ENCODE assay signal across 8 cellular contexts in genomic region chr20:19964289-19965263, GRCh38. TPM values are rescaled to one million over a fixed set of nuclear protein-coding genes. Genes with fewer than 3 reads are reported as not detected.
DNase-seq lines count a peak whose midpoint lies in the region; ATAC-seq and TF ChIP-seq lines count a peak whose summit lies in the region.

No MANE protein-coding gene starts in this region.

- peak overlapping the region; percentile 75 for H2AK9ac ChIP-seq in IMR-90 (replicated peaks; ENCODE audit: low read depth, low read length, poor library complexity)

- H3K4me3 ChIP-seq in IMR-90 (ENCODE audit: insufficient read depth, low read depth, low read length) = no peak overlapping the region
- H3K4me3 ChIP-seq in mammary epithelial cell (replicated peaks in 1 of 3; ENCODE audit: insufficient read depth in 1 of 3, low read depth in 2 of 3, low read length in 3 of 3) = no peak overlapping the region
- H3K4me3 ChIP-seq in liver (ENCODE audit: low read depth in 1 of 3, low read length in 3 of 3) = no peak overlapping the region

- no peaks in the 10 kb centered on the region for H3K79me2 ChIP-seq in mammary epithelial cell (ENCODE audit: insufficient read depth, low read length)

- H4K8ac ChIP-seq in IMR-90 (ENCODE audit: low read depth in 2 of 2, low read length in 2 of 2) = peak overlapping the region in 1 of 2 experiments; percentile 90; a peak in 2 of 4 replicates

- peak overlapping the region; percentile 86 for H2BK5ac ChIP-seq in IMR-90 (ENCODE audit: low read depth, low read length, poor library complexity, severe bottlenecking)

- peak overlapping the region; percentile 97 for H3K14ac ChIP-seq in IMR-90 (replicated peaks; ENCODE audit: low read depth, low read length)

- peak overlapping the region; percentile 92 for H3K4ac ChIP-seq in IMR-90 (ENCODE audit: low read depth, low read length)

- WGBS in IMR-90 (ENCODE audit: extremely low coverage in 2 of 2, insufficient read length in 1 of 2), 2 experiments = 3% methylated on average over 7 of the region's 15 CpGs; no CpG with 5 or more reads in 1 of the 2 experiments
- 62% methylated on average over 13 of the region's 15 CpGs for WGBS in mammary epithelial cell (ENCODE audit: low coverage, missing lambda C conversion rate)
- 32% methylated on average over 15 of the region's 15 CpGs for WGBS in liver

- POLR2A ChIA-PET in IMR-90 (lab: Charles Lee; ENCODE audit: unreplicated experiment) = no interaction called here

- intact Hi-C loops in IMR-90 (cut with micrococcal nuclease) = no loop called here
- intact Hi-C loops in mammary epithelial cell (cut with micrococcal nuclease) = no loop called here

- H3K79me1 ChIP-seq in IMR-90 (ENCODE audit: low read depth in 1 of 2, low read length in 2 of 2) = peaks cover 38 to 75% of the 10 kb centered on the region in 2 experiments

- TF ChIP-seq RAD21 in IMR-90 (IDR thresholded peaks at IDR 0.05; ENCODE audit: low read length) = no peak
- TF ChIP-seq RAD21 in liver (IDR thresholded peaks at IDR 0.05) = peak; percentile 45 to 55

- H3K9ac ChIP-seq in IMR-90 (ENCODE audit: low read depth, low read length) (0 out of 2 replicates have a peak overlapping the region, but pooled peaks have one; percentile 20), mammary epithelial cell (ENCODE audit: insufficient read depth, low read length) (no peak overlapping the region), liver (ENCODE audit: low read depth in 1 of 2, low read length in 2 of 2) (no peak overlapping the region)

- no peak for TF ChIP-seq POLR2A in IMR-90 (IDR thresholded peaks at IDR 0.05; ENCODE audit: low read depth, low read length)

- H3K9me3 ChIP-seq in IMR-90 (ENCODE audit: control insufficient read depth, insufficient read depth, low read length) = no peaks in the 10 kb centered on the region
- no peaks in the 10 kb centered on the region for H3K9me3 ChIP-seq in mammary epithelial cell (replicated peaks; ENCODE audit: insufficient read depth, low read length)
- H3K9me3 ChIP-seq in liver (ENCODE audit: control insufficient read depth in 4 of 4, low read length in 3 of 4) = no peaks in the 10 kb centered on the region

- H2BK120ac ChIP-seq in IMR-90 (ENCODE audit: low read depth, low read length) = peak overlapping the region; percentile 86

- H3K18ac ChIP-seq in IMR-90 (ENCODE audit: low read depth, low read length) = peak overlapping the region; percentile 92

- TF ChIP-seq CTCF in IMR-90 (conservative IDR thresholded peaks at IDR 0.05; ENCODE audit: low read depth, low read length) = no peak
- no peak for TF ChIP-seq CTCF in mammary epithelial cell (conservative IDR thresholded peaks at IDR 0.05 in 1 of 2, IDR thresholded peaks at IDR 0.05 in 1 of 2; ENCODE audit: extremely low read depth in 1 of 2, insufficient read depth in 1 of 2, low read depth in 1 of 2, low read length in 2 of 2)
- no peak for TF ChIP-seq CTCF in liver (IDR thresholded peaks at IDR 0.05; ENCODE audit: low read depth, low read length, missing input control)

- CTCF ChIA-PET in IMR-90 (lab: Yijun Ruan, JAX) (interaction anchor here (0.7 kb wide), 2 partner anchors 29 to 152 kb away, joined by 3 to 8 read pairs; no protein-coding TSS in a partner anchor), mammary epithelial cell (lab: Charles Lee; ENCODE audit: low non-redundant PET) (no interaction called here)

- in situ Hi-C loops in IMR-90 (cut with MboI; ENCODE audit: low sequenced_read_pairs) = no loop called here
- in situ Hi-C loops in mammary epithelial cell (cut with MboI; ENCODE audit: low sequenced_read_pairs in 2 of 2) = no loop called here

- H2BK20ac ChIP-seq in IMR-90 (ENCODE audit: low read depth, low read length) = peak overlapping the region; percentile 84

- H3K4me2 ChIP-seq in IMR-90 (ENCODE audit: low read depth, low read length) (peak overlapping the region; percentile 61), mammary epithelial cell (ENCODE audit: insufficient read depth, low read depth, low read length) (no peak overlapping the region)

- ATAC-seq in IMR-90 (ENCODE audit: low read depth) (peak; percentile 97), GM21526 (IDR thresholded peaks at IDR 0.05; ENCODE audit: low FRiP score, unreplicated experiment) (no peak), HG03342 (IDR thresholded peaks at IDR 0.05; ENCODE audit: unreplicated experiment) (no peak), HG03457 (IDR thresholded peaks at IDR 0.05; ENCODE audit: unreplicated experiment) (no peak)

- dilution Hi-C loops in IMR-90 (cut with HindIII; ENCODE audit: low sequenced_read_pairs, unreplicated experiment) (no loop called here), mammary epithelial cell (cut with HindIII; ENCODE audit: low sequenced_read_pairs) (no loop called here)

- H3K4me1 ChIP-seq in IMR-90 (ENCODE audit: control insufficient read depth, insufficient read depth, low read length) (peaks cover 12% of the 10 kb centered on the region), mammary epithelial cell (ENCODE audit: insufficient read depth, low read length) (peaks cover 7% of the 10 kb centered on the region), liver (ENCODE audit: control insufficient read depth in 4 of 4, insufficient read depth in 4 of 4, low read length in 3 of 4) (peaks cover 6 to 32% (median 27%) of the 10 kb centered on the region in 4 donors)

- BruUV-seq in IMR-90 (replicated peaks; lab: Mats Ljungman, UMichigan) (no TSS peak), mammary epithelial cell (replicated peaks; lab: Mats Ljungman, UMichigan) (no TSS peak)

- H4K91ac ChIP-seq in IMR-90 (ENCODE audit: insufficient read depth, low read depth, low read length) = peak overlapping the region; percentile 93

- DNase-seq in A172 (ENCODE audit: low spot score) = peak; percentile 44
- DNase-seq in IMR-90 = peak; percentile 97
- peak; percentile 41 for DNase-seq in mammary epithelial cell
- DNase-seq in activated CD4-positive, alpha-beta T cell treated with anti-CD3 and anti-CD28 coated beads, Interleukin-2, amount 50 U/mL, for 48 hours = no peak

- H3K23ac ChIP-seq in IMR-90 (ENCODE audit: low read depth, low read length) = peak overlapping the region; percentile 68

- H4K5ac ChIP-seq in IMR-90 (ENCODE audit: low read depth, low read length) = peak overlapping the region; percentile 76

- H3K27ac ChIP-seq in IMR-90 (ENCODE audit: insufficient read depth, low read length) = peak overlapping the region; percentile 91
- H3K27ac ChIP-seq in mammary epithelial cell (ENCODE audit: insufficient read depth, low read depth, low read length) = no peak overlapping the region
- peak overlapping the region; percentile 73 to 76 for H3K27ac ChIP-seq in liver (ENCODE audit: low read depth in 1 of 2, low read length in 2 of 2)

- peak overlapping the region; percentile 96 for H2AK5ac ChIP-seq in IMR-90 (ENCODE audit: low read depth, low read length)

- H3K9me1 ChIP-seq in IMR-90 (ENCODE audit: insufficient read depth, low read length) = peaks cover 19% of the 10 kb centered on the region

- H2AFZ ChIP-seq in IMR-90 (replicated peaks; ENCODE audit: low read length, poor library complexity) (peak overlapping the region; percentile 44), mammary epithelial cell (ENCODE audit: low read depth, low read length) (no peak overlapping the region)

- peak overlapping the region; percentile 96; the same call in 2 of the 3 replicates for H2BK15ac ChIP-seq in IMR-90 (ENCODE audit: low read depth, low read length)

- H4K20me1 ChIP-seq in IMR-90 (ENCODE audit: insufficient read depth, low read length) = peaks cover 6% of the 10 kb centered on the region; the same call in 1 of the 2 replicates
- no peaks in the 10 kb centered on the region for H4K20me1 ChIP-seq in mammary epithelial cell (ENCODE audit: insufficient read depth, low read length)

- no peaks in the 10 kb centered on the region for H3K27me3 ChIP-seq in IMR-90 (ENCODE audit: control insufficient read depth, insufficient read depth, low read length)
- H3K27me3 ChIP-seq in mammary epithelial cell (ENCODE audit: insufficient read depth, low read length) = no peaks in the 10 kb centered on the region
- no peaks in the 10 kb centered on the region for H3K27me3 ChIP-seq in liver (ENCODE audit: control insufficient read depth in 4 of 4, insufficient read depth in 4 of 4, low read length in 3 of 4)

- H3K36me3 ChIP-seq in IMR-90 (ENCODE audit: control insufficient read depth, insufficient read depth, low read length) (peaks cover 39% of the 10 kb centered on the region), mammary epithelial cell (ENCODE audit: insufficient read depth, low read length) (peaks cover 2% of the 10 kb centered on the region), liver (ENCODE audit: control insufficient read depth in 4 of 4, insufficient read depth in 3 of 4, low read depth in 1 of 4, low read length in 3 of 4) (peaks cover 3 to 18% (median 7%) of the 10 kb centered on the region in 4 donors)

- peak overlapping the region; percentile 44; the same call in 1 of the 2 replicates for H3K56ac ChIP-seq in IMR-90 (ENCODE audit: extremely low read depth, insufficient read depth, low read length)

TF ChIP-seq in IMR-90, 13 proteins besides CTCF, POLR2A, EP300 and RAD21 (continues in another document):
- TF ChIP-seq BHLHE40 (IDR thresholded peaks at IDR 0.05; ENCODE audit: low read depth, low read length) = peak; percentile 92
- no peak for TF ChIP-seq SMC3 (IDR thresholded peaks at IDR 0.05; ENCODE audit: low read depth, low read length)
- no peak for TF ChIP-seq NFE2L2 (IDR thresholded peaks at IDR 0.05; ENCODE audit: low read depth, low read length)
- no peak for TF ChIP-seq CHD1 (IDR thresholded peaks at IDR 0.05; ENCODE audit: low read depth, low read length)
- TF ChIP-seq FOS (IDR thresholded peaks at IDR 0.05; ENCODE audit: low read depth, low read length) = peak; percentile 83; the same call in 1 of the 2 replicates
- TF ChIP-seq CEBPB (IDR thresholded peaks at IDR 0.05; ENCODE audit: low read depth, low read length) = peak; percentile 99

TF ChIP-seq in liver, 16 proteins besides CTCF, POLR2A, EP300 and RAD21 (continues in another document):
- peak; percentile 80 to 97 for TF ChIP-seq RXRA (IDR thresholded peaks at IDR 0.05)
- no peak for TF ChIP-seq HNF4G (IDR thresholded peaks at IDR 0.05)
- TF ChIP-seq ATF3 (IDR thresholded peaks at IDR 0.05) = peak; percentile 24
- TF ChIP-seq YY1 (IDR thresholded peaks at IDR 0.05) = peak; percentile 79

RNA-seq across cellular contexts. Expression of gene NAA20, which starts 52.6 kb away (rescaled TPM):
- total RNA-seq in A172 (2014; rRNA removed; shearing (Covaris generic)) = 92.8 and 106 TPM in 2 replicates
- 35.7 and 59.7 TPM in 2 replicates for total RNA-seq in IMR-90 (2012; rRNA removed)
- polyA plus RNA-seq in IMR-90 (2012; rRNA removed) = 50.9 and 58.8 TPM in 2 replicates
- polyA plus RNA-seq in IMR-90 (2012; cell fraction: cytosol; rRNA removed) = 22.3 and 26.0 TPM in 2 replicates
- 10.2 and 27.2 TPM in 2 replicates for polyA plus RNA-seq in IMR-90 (2012; cell fraction: nucleus; rRNA removed; ENCODE audit: low replicate concordance)
- 100 to 1,000 TPM in 1 of 2 donors, 10 to 100 TPM in 1; 44.3 to 105 TPM for total RNA-seq in mammary epithelial cell
- 102 TPM for polyA plus RNA-seq in mammary epithelial cell
- polyA minus RNA-seq in mammary epithelial cell = 49.6 TPM
- total RNA-seq in liver = 10 to 100 TPM; 26.8 to 28.4 TPM
- polyA plus RNA-seq in liver = 10 to 100 TPM; 50.1 to 75.6 TPM

Comparison
In these comparisons a context has a peak if more than half of its experiments do, and no peak if none do; other contexts are left out.
1. DNase-seq: peak in A172 (single experiment), IMR-90 (single experiment) and mammary epithelial cell (single experiment); none in activated CD4-positive, alpha-beta T cell treated with anti-CD3 and anti-CD28 coated beads, Interleukin-2, amount 50 U/mL, for 48 hours (0 of 2).